22 cellular contexts compared by ENCODE assay signal in genomic region chr2:234991793-234992192, GRCh38. TPM values are rescaled to one million over a fixed set of nuclear protein-coding genes. Genes with fewer than 3 reads are reported as not detected.
DNase-seq lines count a peak whose midpoint lies in the region; ATAC-seq, FAIRE-seq and TF ChIP-seq lines count a peak whose summit lies in the region.
"Had no signal": no experiment of that assay in that cellular context is flagged by ENCODE, and none has a peak within 500 bp of the region (broad histone marks: within the 10 kb centered on the region; RNA-seq: fewer than 3 reads in every experiment).

No MANE protein-coding gene starts in this region.

- H3K4me3 ChIP-seq in cardiac muscle cell (no peak overlapping the region), right cardiac atrium (ENCODE audit: low read length) (no peak overlapping the region), kidney (ENCODE audit: low read length in 2 of 2) (no peak overlapping the region)
- H3K4me3 ChIP-seq: MG63, PC-9 had no signal

- no peak for TF ChIP-seq CTCF in cardiac muscle cell (IDR thresholded peaks at IDR 0.05; ENCODE audit: low read depth, low read length)
- TF ChIP-seq CTCF in brain (conservative IDR thresholded peaks at IDR 0.05), result no peak
- TF ChIP-seq CTCF in kidney (IDR thresholded peaks at IDR 0.05; ENCODE audit: borderline replicate concordance, extremely low read depth, insufficient read depth), result no peak

- intact Hi-C loops in right cardiac atrium (cut with DNase I), result no loop called here
- intact Hi-C loops in kidney (cut with DNase I), result no loop called here

- H3K4me1 ChIP-seq in cardiac muscle cell (ENCODE audit: low read depth), result peaks cover 49% of the 10 kb centered on the region
- H3K4me1 ChIP-seq in right cardiac atrium (ENCODE audit: control insufficient read depth, insufficient read depth, low read length), result peaks cover 17% of the 10 kb centered on the region
- H3K4me1 ChIP-seq in kidney (ENCODE audit: control insufficient read depth in 1 of 2, insufficient read depth in 1 of 2, low read depth in 1 of 2, low read length in 2 of 2), result peaks cover 14 to 18% of the 10 kb centered on the region in 2 donors

- H3K27me3 ChIP-seq in cardiac muscle cell, result no peaks in the 10 kb centered on the region
- no peaks in the 10 kb centered on the region for H3K27me3 ChIP-seq in right cardiac atrium (ENCODE audit: control insufficient read depth, insufficient read depth)
- H3K27me3 ChIP-seq: MG63 had no signal

- H3K27me3 Mint-ChIP-seq in brain, result no peaks in the 10 kb centered on the region
- peaks cover 3% of the 10 kb centered on the region for H3K27me3 Mint-ChIP-seq in activated naive CD8-positive, alpha-beta T cell treated with anti-CD3 and anti-CD28 coated beads, Interleukin-2, amount 50 U/mL, for 24 hours

- peak overlapping the region; percentile 100 for H3K27ac ChIP-seq in cardiac muscle cell
- no peak overlapping the region for H3K27ac ChIP-seq in right cardiac atrium (ENCODE audit: low read length)
- no peak overlapping the region for H3K27ac ChIP-seq in kidney (ENCODE audit: low read depth in 2 of 2, low read length in 2 of 2)
- peak overlapping the region; percentile 17 for H3K27ac ChIP-seq in substantia nigra (ENCODE audit: low read depth, low read length, poor library complexity, severe bottlenecking)
- H3K27ac ChIP-seq: PC-9 had no signal

- DNase-seq in cardiac muscle cell (ENCODE audit: low read depth in 1 of 2, low spot score in 1 of 2) (peak; percentile 32 to 49), right cardiac atrium (no peak), kidney (peak; percentile 56), substantia nigra (lab: John Stamatoyannopoulos, UW) (no peak)
- DNase-seq in activated naive CD8-positive, alpha-beta T cell treated with anti-CD3 and anti-CD28 coated beads, Interleukin-2, amount 50 U/mL, for 24 hours, result no peak
- DNase-seq: 8988T, C1 segment of cervical spinal cord, COR-L47, GF-D8, Karpas-422, MG63, NCI-H1092, NCI-H146, NCI-H2081 treated with DMSO at 0.1 percent for 48 hours, NCI-H510A, NCI-H82, PC-9 had no signal

- no peaks in the 10 kb centered on the region for H3K9me3 ChIP-seq in cardiac muscle cell (ENCODE audit: low read depth)
- H3K9me3 ChIP-seq in right cardiac atrium (ENCODE audit: control insufficient read depth, low read length), result no peaks in the 10 kb centered on the region
- no peaks in the 10 kb centered on the region for H3K9me3 ChIP-seq in kidney (ENCODE audit: control insufficient read depth in 1 of 2, low read length in 2 of 2)
- H3K9me3 ChIP-seq: MG63 had no signal

- ATAC-seq in right cardiac atrium (no peak), HG03432 (IDR thresholded peaks at IDR 0.05; ENCODE audit: unreplicated experiment) (no peak), GM19023 (IDR thresholded peaks at IDR 0.05; ENCODE audit: unreplicated experiment) (no peak)
- ATAC-seq in activated naive CD8-positive, alpha-beta T cell treated with anti-CD3 and anti-CD28 coated beads, Interleukin-2, amount 50 U/mL, for 24 hours, result no peak

- peaks cover 0 to 11% (median 3%) of the 10 kb centered on the region in 5 experiments for H3K9me3 Mint-ChIP-seq in brain
- no peaks in the 10 kb centered on the region for H3K9me3 Mint-ChIP-seq in activated naive CD8-positive, alpha-beta T cell treated with anti-CD3 and anti-CD28 coated beads, Interleukin-2, amount 50 U/mL, for 24 hours

- H3K4me1 Mint-ChIP-seq in brain, result peaks cover 80% of the 10 kb centered on the region
- H3K4me1 Mint-ChIP-seq in activated naive CD8-positive, alpha-beta T cell treated with anti-CD3 and anti-CD28 coated beads, Interleukin-2, amount 50 U/mL, for 24 hours, result peaks cover 7% of the 10 kb centered on the region

- 52% methylated on average over 6 of the region's 6 CpGs for WGBS in right cardiac atrium

- H3K9ac ChIP-seq in kidney (ENCODE audit: low read length in 2 of 2), result no peak overlapping the region

- H3K36me3 ChIP-seq in cardiac muscle cell (peaks cover 8% of the 10 kb centered on the region), kidney (ENCODE audit: control insufficient read depth in 1 of 2, insufficient read depth in 2 of 2, low read length in 2 of 2) (no peaks in the 10 kb centered on the region)

- no peak for FAIRE-seq in kidney (lab: Jason Lieb, UNC)
- FAIRE-seq: GM12892, H1 had no signal

- peak overlapping the region in 3 of 5 experiments; percentile 30 to 69 (median 33) for H3K27ac Mint-ChIP-seq in brain
- H3K27ac Mint-ChIP-seq in activated naive CD8-positive, alpha-beta T cell treated with anti-CD3 and anti-CD28 coated beads, Interleukin-2, amount 50 U/mL, for 24 hours, result no peak overlapping the region

- H3K36me3 Mint-ChIP-seq in brain, result peaks cover 87% of the 10 kb centered on the region
- H3K36me3 Mint-ChIP-seq in activated naive CD8-positive, alpha-beta T cell treated with anti-CD3 and anti-CD28 coated beads, Interleukin-2, amount 50 U/mL, for 24 hours (ENCODE audit: low read depth), result no peaks in the 10 kb centered on the region

- no peak overlapping the region for H3K4me3 Mint-ChIP-seq in brain
- no peak overlapping the region for H3K4me3 Mint-ChIP-seq in activated naive CD8-positive, alpha-beta T cell treated with anti-CD3 and anti-CD28 coated beads, Interleukin-2, amount 50 U/mL, for 24 hours

RNA-seq across cellular contexts. Expression of gene SH3BP4, which starts 40.0 kb away (rescaled TPM):
- total RNA-seq in cardiac muscle cell, result 55.0 and 71.3 TPM in 2 replicates
- polyA plus RNA-seq in cardiac muscle cell, result 35.8 and 48.5 TPM in 2 replicates
- 10 to 100 TPM; 18.4 to 32.0 (median 21.6) TPM for total RNA-seq in right cardiac atrium
- polyA plus RNA-seq in right cardiac atrium, result 12.3 TPM
- polyA plus RNA-seq in brain (ENCODE audit: insufficient read depth, low read depth, low replicate concordance), result 78.4 TPM
- 52.9 TPM for total RNA-seq in kidney
- polyA plus RNA-seq in kidney (ENCODE audit: insufficient read depth, low read depth, low replicate concordance), result 20.0 TPM

Comparison
In these comparisons a context has a peak if more than half of its experiments do, and no peak if none do; other contexts are left out.
1. DNase-seq: peak in cardiac muscle cell (2 of 2) and kidney (single experiment); none in right cardiac atrium (0 of 3), substantia nigra (0 of 49) and activated naive CD8-positive, alpha-beta T cell treated with anti-CD3 and anti-CD28 coated beads, Interleukin-2, amount 50 U/mL, for 24 hours (single experiment).
2. H3K27ac ChIP-seq: peak in cardiac muscle cell (single experiment) and substantia nigra (single experiment); none in right cardiac atrium (single experiment) and kidney (0 of 2).